16 cellular contexts compared by ENCODE assay signal in the genomic region with DNA sequence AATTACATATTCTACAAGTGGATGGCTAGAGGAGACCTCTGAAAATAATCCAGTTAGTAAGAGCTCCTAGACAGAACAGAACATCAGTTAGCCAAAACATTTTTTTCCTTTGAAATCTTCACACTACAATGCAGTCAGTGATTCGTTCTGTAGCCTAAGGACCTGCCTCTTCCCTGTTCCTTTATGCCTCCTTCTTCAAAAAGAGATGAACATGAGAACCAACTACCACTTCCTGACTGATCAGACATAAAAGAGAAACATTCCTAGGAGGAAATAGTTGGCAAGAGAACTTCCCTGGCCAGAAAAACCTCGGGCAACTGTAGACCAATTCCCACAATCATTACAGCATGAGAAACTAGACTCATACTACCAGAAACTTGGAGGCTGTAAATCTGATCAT. TPM values are rescaled to one million over a fixed set of nuclear protein-coding genes. Genes with fewer than 3 reads are reported as not detected.
DNase-seq lines count a peak whose midpoint lies in the region; ATAC-seq and TF ChIP-seq lines count a peak whose summit lies in the region.
"Had no signal": no experiment of that assay in that cellular context is flagged by ENCODE, and none has a peak within 500 bp of the region (broad histone marks: within the 10 kb centered on the region; RNA-seq: fewer than 3 reads in every experiment).

No MANE protein-coding gene starts in this region.

- CTCF ChIA-PET in activated CD8-positive, alpha-beta memory T cell treated with anti-CD3 and anti-CD28 coated beads, Interleukin-2, amount 10 ng/mL, durations not matched to agents 7 days and 5 days (lab: Charles Lee) = interaction anchor here (1.2 kb wide), 1 partner anchor 29 kb away, joined by 3 read pairs; no protein-coding TSS in a partner anchor

- H3K36me3 ChIP-seq in RWPE2 (ENCODE audit: low read depth) = no peaks in the 10 kb centered on the region
- H3K36me3 ChIP-seq in neuronal stem cell (replicated peaks in 1 of 2; ENCODE audit: control insufficient read depth in 2 of 2, insufficient read depth in 2 of 2, low read length in 2 of 2) = no peaks in the 10 kb centered on the region
- H3K36me3 ChIP-seq: suprapubic skin had no signal

- ATAC-seq in RWPE2 (ENCODE audit: low read depth) (peak; percentile 58), esophagus mucosa (peak; percentile 42), GM18868 (IDR thresholded peaks at IDR 0.05; ENCODE audit: unreplicated experiment) (no peak)
- ATAC-seq in activated CD8-positive, alpha-beta memory T cell treated with anti-CD3 and anti-CD28 coated beads, Interleukin-2, amount 10 ng/mL, durations not matched to agents 7 days and 5 days = no peak
- ATAC-seq: activated CD8-positive, alpha-beta T cell treated with anti-CD3 and anti-CD28 coated beads, Interleukin-2, amount 10 ng/mL, durations not matched to agents 7 days and 5 days; activated naive CD4-positive, alpha-beta T cell treated with anti-CD3 and anti-CD28 coated beads, Interleukin-2, amount 50 U/mL, for 72 hours; sciatic nerve had no signal

- no peak overlapping the region for H3K14ac ChIP-seq in neuronal stem cell (ENCODE audit: low read length)

- H3K4me3 ChIP-seq in RWPE2 (ENCODE audit: severe bottlenecking) = no peak overlapping the region
- no peak overlapping the region for H3K4me3 ChIP-seq in neuronal stem cell (ENCODE audit: low read length in 2 of 2)
- H3K4me3 ChIP-seq: suprapubic skin had no signal

- no peak overlapping the region for H3K23ac ChIP-seq in neuronal stem cell (ENCODE audit: low read depth, low read length, poor library complexity)

- H3K27ac ChIP-seq in RWPE2 (ENCODE audit: poor library complexity, severe bottlenecking) = no peak overlapping the region
- no peak overlapping the region for H3K27ac ChIP-seq in neuronal stem cell (replicated peaks; ENCODE audit: low read length)
- H3K27ac ChIP-seq: suprapubic skin had no signal

- H3K9ac ChIP-seq in neuronal stem cell (ENCODE audit: low read depth, low read length, poor library complexity) = no peak overlapping the region

- no peaks in the 10 kb centered on the region for H3K27me3 Mint-ChIP-seq in activated CD8-positive, alpha-beta memory T cell treated with anti-CD3 and anti-CD28 coated beads, Interleukin-2, amount 10 ng/mL, durations not matched to agents 7 days and 5 days

- no peak overlapping the region for H3K27ac Mint-ChIP-seq in activated CD8-positive, alpha-beta memory T cell treated with anti-CD3 and anti-CD28 coated beads, Interleukin-2, amount 10 ng/mL, durations not matched to agents 7 days and 5 days
- H3K27ac Mint-ChIP-seq: activated CD8-positive, alpha-beta T cell treated with anti-CD3 and anti-CD28 coated beads, Interleukin-2, amount 10 ng/mL, durations not matched to agents 7 days and 5 days; activated naive CD4-positive, alpha-beta T cell treated with anti-CD3 and anti-CD28 coated beads, Interleukin-2, amount 50 U/mL, for 72 hours; T-helper 1 cell treated with Interleukin-12 subunit alpha and Interleukin-12 subunit beta and Interleukin-4 antibody, amounts not matched to agents 30 μg/mL and 1 μg/mL, for 36 hours had no signal

- WGBS in neuronal stem cell (ENCODE audit: extremely low coverage in 2 of 2, insufficient read length in 2 of 2, insufficient replicate concordance in 1 of 2), 2 donors = no CpG with 5 or more reads among the region's 2 CpGs

- no peak overlapping the region for H3K18ac ChIP-seq in neuronal stem cell (ENCODE audit: low read length)

- H4K8ac ChIP-seq in neuronal stem cell (ENCODE audit: low read depth, low read length) = no peak overlapping the region

- DNase-seq in GM04503 (ENCODE audit: low read depth) (peak; percentile 65), RWPE2 (ENCODE audit: low spot score) (no peak), neuronal stem cell (ENCODE audit: low spot score) (no peak), LoVo (ENCODE audit: low spot score) (no peak)
- DNase-seq in activated CD8-positive, alpha-beta memory T cell treated with anti-CD3 and anti-CD28 coated beads, Interleukin-2, amount 10 ng/mL, durations not matched to agents 7 days and 5 days = no peak
- DNase-seq in activated CD4-positive, alpha-beta T cell treated with anti-CD3 and anti-CD28 coated beads, Interleukin-2, amount 50 U/mL, for 1 hour = no peak
- DNase-seq: activated CD8-positive, alpha-beta T cell treated with anti-CD3 and anti-CD28 coated beads, Interleukin-2, amount 10 ng/mL, durations not matched to agents 7 days and 5 days; COR-L47; Karpas-422; OCI-M1 had no signal

- H3K9me3 Mint-ChIP-seq in activated CD8-positive, alpha-beta memory T cell treated with anti-CD3 and anti-CD28 coated beads, Interleukin-2, amount 10 ng/mL, durations not matched to agents 7 days and 5 days (ENCODE audit: low read depth) = no peaks in the 10 kb centered on the region
- H3K9me3 Mint-ChIP-seq: activated naive CD4-positive, alpha-beta T cell treated with anti-CD3 and anti-CD28 coated beads, Interleukin-2, amount 50 U/mL, for 72 hours; T-helper 1 cell treated with Interleukin-12 subunit alpha and Interleukin-12 subunit beta and Interleukin-4 antibody, amounts not matched to agents 30 μg/mL and 1 μg/mL, for 36 hours had no signal

- H2BK120ac ChIP-seq in neuronal stem cell (ENCODE audit: low read depth, low read length) = no peak overlapping the region

- H3K9me3 ChIP-seq in RWPE2 (ENCODE audit: severe bottlenecking) (no peaks in the 10 kb centered on the region), neuronal stem cell (replicated peaks in 1 of 2; ENCODE audit: control insufficient read depth in 2 of 2, insufficient read depth in 1 of 2, low read depth in 1 of 2, low read length in 2 of 2) (no peaks in the 10 kb centered on the region)
- H3K9me3 ChIP-seq: suprapubic skin had no signal

- H3K79me1 ChIP-seq in neuronal stem cell (ENCODE audit: low read depth, low read length) = no peaks in the 10 kb centered on the region

- no peak overlapping the region for H2AK5ac ChIP-seq in neuronal stem cell (ENCODE audit: low read depth, low read length)

- peaks cover 13% of the 10 kb centered on the region for H3K36me3 Mint-ChIP-seq in activated CD8-positive, alpha-beta memory T cell treated with anti-CD3 and anti-CD28 coated beads, Interleukin-2, amount 10 ng/mL, durations not matched to agents 7 days and 5 days

- no peak overlapping the region for H3K4ac ChIP-seq in neuronal stem cell (ENCODE audit: low read length)

- H2BK5ac ChIP-seq in neuronal stem cell (ENCODE audit: low read length) = no peak overlapping the region

- no peak for TF ChIP-seq CTCF in RWPE2 (IDR thresholded peaks at IDR 0.05; ENCODE audit: poor library complexity, severe bottlenecking)

- no peak overlapping the region for H3K4me3 Mint-ChIP-seq in activated CD8-positive, alpha-beta memory T cell treated with anti-CD3 and anti-CD28 coated beads, Interleukin-2, amount 10 ng/mL, durations not matched to agents 7 days and 5 days
- H3K4me3 Mint-ChIP-seq: activated CD8-positive, alpha-beta T cell treated with anti-CD3 and anti-CD28 coated beads, Interleukin-2, amount 10 ng/mL, durations not matched to agents 7 days and 5 days; T-helper 1 cell treated with Interleukin-12 subunit alpha and Interleukin-12 subunit beta and Interleukin-4 antibody, amounts not matched to agents 30 μg/mL and 1 μg/mL, for 36 hours had no signal

- H2BK12ac ChIP-seq in neuronal stem cell (ENCODE audit: low read length) = no peak overlapping the region

- H2BK15ac ChIP-seq in neuronal stem cell (ENCODE audit: low read length) = no peak overlapping the region

- H3K4me1 Mint-ChIP-seq in activated CD8-positive, alpha-beta memory T cell treated with anti-CD3 and anti-CD28 coated beads, Interleukin-2, amount 10 ng/mL, durations not matched to agents 7 days and 5 days = peaks cover 2% of the 10 kb centered on the region

- H3K27me3 ChIP-seq in RWPE2 (ENCODE audit: insufficient read depth, poor library complexity, severe bottlenecking) (no peaks in the 10 kb centered on the region), neuronal stem cell (ENCODE audit: control insufficient read depth in 3 of 3, insufficient read depth in 3 of 3, low read depth in 1 of 3, low read length in 3 of 3) (no peaks in the 10 kb centered on the region)
- H3K27me3 ChIP-seq: suprapubic skin had no signal

- H2AFZ ChIP-seq in neuronal stem cell (ENCODE audit: low read length) = peak overlapping the region; percentile 85

- no peak overlapping the region for H4K91ac ChIP-seq in neuronal stem cell (ENCODE audit: low read depth, low read length, poor library complexity)

- H3K4me1 ChIP-seq in RWPE2 (ENCODE audit: insufficient read depth, poor library complexity, severe bottlenecking) (no peaks in the 10 kb centered on the region), neuronal stem cell (ENCODE audit: control insufficient read depth in 2 of 2, insufficient read depth in 1 of 2, low read depth in 1 of 2, low read length in 2 of 2) (no peaks in the 10 kb centered on the region)

- no peak overlapping the region for H3K4me2 ChIP-seq in neuronal stem cell (ENCODE audit: insufficient read depth, low read length, poor library complexity, severe bottlenecking)

RNA-seq across cellular contexts. Expression of a gene that starts 29.4 kb away (rescaled TPM):
- total RNA-seq in esophagus mucosa = 35.1 TPM
- polyA plus RNA-seq in neuronal stem cell (2013, experiment 1 of 2) = 0.25 TPM
- polyA plus RNA-seq in neuronal stem cell (2013, experiment 2 of 2) = 0.17 TPM
- 10 to 100 TPM; 31.1 to 37.7 TPM for total RNA-seq in activated CD8-positive, alpha-beta memory T cell treated with anti-CD3 and anti-CD28 coated beads, Interleukin-2, amount 10 ng/mL, durations not matched to agents 7 days and 5 days

Comparison
In these comparisons a context has a peak if more than half of its experiments do, and no peak if none do; other contexts are left out.
1. ATAC-seq: peak in RWPE2 (single experiment) and esophagus mucosa (single experiment); none in GM18868 (single experiment) and activated CD8-positive, alpha-beta memory T cell treated with anti-CD3 and anti-CD28 coated beads, Interleukin-2, amount 10 ng/mL, durations not matched to agents 7 days and 5 days (single experiment).